8 cellular contexts compared by ENCODE assay signal in the genomic region with DNA sequence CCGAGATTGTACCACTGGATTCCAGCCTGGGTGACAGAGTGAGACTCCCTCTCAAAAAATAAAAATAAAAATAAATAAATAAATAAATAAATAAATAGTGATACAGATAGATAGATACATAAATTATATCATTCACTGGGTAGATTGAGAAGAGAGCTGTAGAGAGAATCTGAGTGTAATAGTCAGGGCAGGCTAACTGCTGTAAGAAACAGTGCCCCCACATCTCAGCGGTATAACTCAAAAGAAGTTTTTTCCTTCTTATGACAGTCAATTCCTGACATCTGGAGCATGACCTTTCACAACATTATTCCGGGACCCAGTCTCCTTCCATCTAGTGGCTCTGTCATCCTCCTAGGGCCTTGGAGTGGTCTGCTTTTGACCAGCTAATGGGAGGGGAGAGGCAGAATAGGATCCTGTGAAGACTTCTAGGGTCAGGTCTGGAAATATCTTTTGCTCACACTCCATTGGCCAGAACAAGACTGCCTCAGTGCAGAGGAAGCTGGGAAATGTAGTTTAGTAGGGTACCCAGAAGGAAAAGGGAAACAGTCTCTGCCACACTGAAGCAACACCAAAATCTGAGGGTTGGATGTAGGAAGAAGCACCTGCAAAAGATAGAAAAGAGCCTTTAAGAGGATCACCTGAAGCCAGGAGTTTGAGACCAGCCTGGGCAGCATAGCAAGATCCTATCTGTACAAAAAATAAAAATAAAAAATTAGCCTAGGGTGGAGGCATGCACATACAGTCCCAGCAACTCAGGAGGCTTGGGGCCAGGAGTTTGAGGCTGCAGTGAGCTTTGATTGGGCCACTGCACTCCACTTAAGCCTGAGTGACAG.
DNase-seq lines count a peak whose midpoint lies in the region; ATAC-seq, FAIRE-seq and TF ChIP-seq lines count a peak whose summit lies in the region.

No MANE protein-coding gene starts in this region.

- TF ChIP-seq CTCF in RWPE2 (IDR thresholded peaks at IDR 0.05; ENCODE audit: poor library complexity, severe bottlenecking) (no peak), fibroblast of pulmonary artery (IDR thresholded peaks at IDR 0.05; ENCODE audit: low read length, missing control alignments) (no peak)

- no peaks in the 10 kb centered on the region for H3K27me3 ChIP-seq in RWPE2 (ENCODE audit: insufficient read depth, poor library complexity, severe bottlenecking)

- no peak overlapping the region for H3K27ac ChIP-seq in RWPE2 (ENCODE audit: poor library complexity, severe bottlenecking)

- FAIRE-seq in GM19239 (lab: Jason Lieb, UNC), result peak; percentile 87

- no peaks in the 10 kb centered on the region for H3K4me1 ChIP-seq in RWPE2 (ENCODE audit: insufficient read depth, poor library complexity, severe bottlenecking)

- H3K9me3 ChIP-seq in RWPE2 (ENCODE audit: severe bottlenecking), result no peaks in the 10 kb centered on the region

- H3K36me3 ChIP-seq in RWPE2 (ENCODE audit: low read depth), result no peaks in the 10 kb centered on the region

- ATAC-seq in RWPE2 (ENCODE audit: low read depth), result peak; percentile 67; the same call in 2 of the 3 replicates
- ATAC-seq in HG03460 (IDR thresholded peaks at IDR 0.05; ENCODE audit: unreplicated experiment), result no peak
- no peak for ATAC-seq in HG02759 (IDR thresholded peaks at IDR 0.05; ENCODE audit: unreplicated experiment)

- DNase-seq in AG20443 (ENCODE audit: low spot score), result peak; percentile 51
- DNase-seq in GM19239 (ENCODE audit: insufficient read length, low spot score), result no peak
- DNase-seq in RWPE2 (ENCODE audit: low spot score), result no peak
- peak; percentile 37 for DNase-seq in fibroblast of pulmonary artery (ENCODE audit: low read depth)
- DNase-seq in superior temporal gyrus (ENCODE audit: extremely low spot score), result peak; percentile 39
- DNase-seq in NCI-H1436 (lab: John Stamatoyannopoulos, UW), result no peak

- H3K4me3 ChIP-seq in RWPE2 (ENCODE audit: severe bottlenecking) (no peak overlapping the region), fibroblast of pulmonary artery (replicated peaks; ENCODE audit: low read depth, low read length) (no peak overlapping the region)

Comparison
In these comparisons a context has a peak if more than half of its experiments do, and no peak if none do; other contexts are left out.
1. DNase-seq: peak in AG20443 (single experiment), fibroblast of pulmonary artery (single experiment) and superior temporal gyrus (single experiment); none in GM19239 (single experiment), RWPE2 (single experiment) and NCI-H1436 (single experiment).